8 cellular contexts compared by ENCODE assay signal in the genomic region with DNA sequence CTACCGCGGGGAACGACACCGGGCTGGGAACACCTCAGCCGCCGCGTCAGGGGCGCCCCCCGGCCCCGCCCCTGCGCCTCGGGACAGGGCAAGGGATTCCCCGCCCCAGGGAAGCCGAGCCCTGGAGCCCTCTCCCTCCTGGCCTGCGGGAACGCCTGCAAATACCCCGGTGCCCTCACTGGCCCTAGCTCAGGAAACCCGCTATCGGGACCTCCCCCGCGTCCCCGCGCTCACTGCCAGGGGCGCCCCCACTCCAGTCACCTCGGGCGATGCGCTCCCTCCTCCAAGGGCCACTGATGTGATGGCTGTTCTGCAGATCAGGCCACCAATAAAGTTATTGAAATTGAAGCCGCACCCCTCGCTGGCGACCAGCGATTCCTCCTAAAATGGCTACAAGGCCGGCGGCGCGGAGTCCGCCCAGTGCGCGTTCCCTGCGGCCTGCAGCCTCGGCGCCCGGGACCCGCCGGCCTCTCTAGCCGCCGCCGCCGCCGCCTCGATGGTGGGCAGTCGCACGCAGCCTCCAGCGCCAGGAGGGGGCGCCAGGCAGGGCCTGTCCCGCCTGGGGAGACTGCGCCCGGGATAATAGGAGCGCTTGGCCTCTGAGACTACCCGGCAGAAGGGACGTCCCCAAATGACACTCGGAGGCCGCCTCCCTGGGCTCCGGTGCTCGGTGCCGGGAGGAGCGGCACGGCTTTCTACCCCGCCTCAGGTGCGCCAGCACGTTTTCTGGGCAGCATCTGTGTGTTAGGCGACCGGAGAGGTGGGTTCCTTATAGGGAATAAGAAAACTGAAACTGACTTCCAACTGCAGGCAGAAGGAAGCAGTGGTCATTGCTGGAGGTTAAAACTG. TPM values are rescaled to one million over a fixed set of nuclear protein-coding genes. Genes with fewer than 3 reads are reported as not detected.
DNase-seq lines count a peak whose midpoint lies in the region; ATAC-seq and TF ChIP-seq lines count a peak whose summit lies in the region.

A gene with protein sequence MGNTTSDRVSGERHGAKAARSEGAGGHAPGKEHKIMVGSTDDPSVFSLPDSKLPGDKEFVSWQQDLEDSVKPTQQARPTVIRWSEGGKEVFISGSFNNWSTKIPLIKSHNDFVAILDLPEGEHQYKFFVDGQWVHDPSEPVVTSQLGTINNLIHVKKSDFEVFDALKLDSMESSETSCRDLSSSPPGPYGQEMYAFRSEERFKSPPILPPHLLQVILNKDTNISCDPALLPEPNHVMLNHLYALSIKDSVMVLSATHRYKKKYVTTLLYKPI (minus strand): TSS at position 303 of the 849 bp plus-strand sequence. CDS start 326 bp downstream, outside the sequence.

- peak within 1 kb of the TSS; percentile 85 for H3K27ac ChIP-seq in HL-60 (replicated peaks)

- TF ChIP-seq CTCF in HL-60 (IDR thresholded peaks at IDR 0.05; ENCODE audit: insufficient read depth, low read length), result peak; percentile 21

- H3K27me3 ChIP-seq in HL-60 (ENCODE audit: insufficient read depth, poor library complexity, severe bottlenecking), result no peaks in the 10 kb centered on the region

- peak within 1 kb of the TSS; percentile 73 for H3K4me3 ChIP-seq in HL-60 (replicated peaks; ENCODE audit: insufficient read depth, low read length)

- DNase-seq in COLO668 (lab: John Stamatoyannopoulos, UW; ENCODE audit: unreplicated experiment), result peak; percentile 99
- DNase-seq in HL-60 (ENCODE audit: low read depth in 1 of 2, low spot score in 1 of 2), result peak; percentile 79 to 95
- DNase-seq in NCI-H82 treated with DMSO at 0.1 percent for 48 hours (lab: John Stamatoyannopoulos, UW; ENCODE audit: unreplicated experiment), result peak; percentile 84
- peak; percentile 66 to 84 for DNase-seq in activated CD8-positive, alpha-beta memory T cell treated with anti-CD3 and anti-CD28 coated beads for 1 hour (ENCODE audit: extremely low read depth in 1 of 2, low read depth in 1 of 2)
- DNase-seq in effector CD4-positive, alpha-beta T cell, result peak; percentile 74
- peak; percentile 98 to 99 for DNase-seq in lung microvascular endothelial cell (ENCODE audit: low read depth in 2 of 2)
- DNase-seq in stimulated activated CD4-positive, alpha-beta T cell treated with anti-CD3 and anti-CD28 coated beads, TNF-alpha, amount 100 ng/mL, for 4 hours (ENCODE audit: low read depth in 3 of 3), result peak; percentile 77 to 83 (median 81)

- peak; percentile 86 for ATAC-seq in GM19463 (IDR thresholded peaks at IDR 0.05; ENCODE audit: unreplicated experiment)

RNA-seq across cellular contexts. Expression of the gene that starts here (rescaled TPM):
- 3.0 and 3.3 TPM in 2 replicates for total RNA-seq in lung microvascular endothelial cell

Comparison
In these comparisons a context has a peak if more than half of its experiments do, and no peak if none do; other contexts are left out.
1. Peak in every context shown above with its lines: DNase-seq, ATAC-seq, H3K4me3 ChIP-seq and H3K27ac ChIP-seq.